18 cellular contexts compared by ENCODE assay signal in genomic region chr10:86992456-86992855, GRCh38. TPM values are rescaled to one million over a fixed set of nuclear protein-coding genes. Genes with fewer than 3 reads are reported as not detected.
DNase-seq lines count a peak whose midpoint lies in the region; ATAC-seq, FAIRE-seq and TF ChIP-seq lines count a peak whose summit lies in the region.
"Had no signal": no experiment of that assay in that cellular context is flagged by ENCODE, and none has a peak within 500 bp of the region (broad histone marks: within the 10 kb centered on the region; RNA-seq: fewer than 3 reads in every experiment).

No MANE protein-coding gene starts in this region.

- H2BK15ac ChIP-seq in H1 (ENCODE audit: low read length) = no peak overlapping the region

- DNase-seq in GM19239 (ENCODE audit: insufficient read length, low spot score) (no peak), SK-N-MC (ENCODE audit: low read depth, low spot score) (no peak), H1 (ENCODE audit: low read depth in 1 of 2, low spot score in 2 of 2) (no peak), DMS53 treated with DMSO at 0.1 percent for 48 hours (lab: John Stamatoyannopoulos, UW; ENCODE audit: unreplicated experiment) (no peak), NCI-H128 (lab: John Stamatoyannopoulos, UW; ENCODE audit: unreplicated experiment) (no peak), NCI-H1092 treated with DMSO at 0.1 percent for 48 hours (lab: John Stamatoyannopoulos, UW) (no peak)
- DNase-seq: Calu3; CD4-positive, CD25-positive, alpha-beta regulatory T cell; DMS 273 treated with DMSO at 0.1 percent for 48 hours; DMS79; EL; Karpas-422 had no signal

- H4K8ac ChIP-seq in H1 (ENCODE audit: extremely low read depth, insufficient read depth, low read length) = no peak overlapping the region

- H3K9ac ChIP-seq in SK-N-MC (ENCODE audit: insufficient read length) (no peak overlapping the region), H1 (replicated peaks in 1 of 4; ENCODE audit: extremely low read depth in 1 of 4, low read depth in 3 of 4, low read length in 3 of 4) (no peak overlapping the region)
- H3K9ac ChIP-seq: BLaER1 treated with 17β-estradiol and CSF1 and Interleukin-3, amounts not matched to agents 10 nM and 100 nM had no signal

- H4K5ac ChIP-seq in H1 (ENCODE audit: insufficient read length, low read depth, low read length) = no peak overlapping the region

- no peak overlapping the region for H2AK5ac ChIP-seq in H1 (ENCODE audit: low read depth, low read length)

- no peak overlapping the region for H2BK120ac ChIP-seq in H1 (replicated peaks; ENCODE audit: low read depth, low read length)

- no peaks in the 10 kb centered on the region for H3K4me1 ChIP-seq in H1 (replicated peaks in 1 of 4; ENCODE audit: control insufficient read depth in 3 of 4, insufficient read depth in 4 of 4, low read length in 3 of 4)
- H3K4me1 ChIP-seq: BLaER1 treated with 17β-estradiol and CSF1 and Interleukin-3, amounts not matched to agents 10 nM and 100 nM had no signal

- no peak overlapping the region for H3K23ac ChIP-seq in H1 (ENCODE audit: insufficient read length)

- H2BK12ac ChIP-seq in H1 (ENCODE audit: low read depth, low read length) = no peak overlapping the region

- H3K4me2 ChIP-seq in H1 (ENCODE audit: insufficient read depth in 1 of 2, low read depth in 2 of 2, low read length in 2 of 2) = no peak overlapping the region
- H3K4me2 ChIP-seq: BLaER1 treated with 17β-estradiol and CSF1 and Interleukin-3, amounts not matched to agents 10 nM and 100 nM had no signal

- no peak overlapping the region for H3K4ac ChIP-seq in H1 (replicated peaks; ENCODE audit: insufficient read length, low read depth, low read length)

- POLR2A ChIA-PET in H1 (lab: Charles Lee; ENCODE audit: partially characterized antibody) = no interaction called here

- no peaks in the 10 kb centered on the region for H4K20me1 ChIP-seq in H1 (replicated peaks in 1 of 2; ENCODE audit: control insufficient read depth in 1 of 2, insufficient read depth in 2 of 2, low read length in 2 of 2)
- H4K20me1 ChIP-seq: BLaER1 treated with 17β-estradiol and CSF1 and Interleukin-3, amounts not matched to agents 10 nM and 100 nM had no signal

- H3K79me2 ChIP-seq in H1 (ENCODE audit: control insufficient read depth in 1 of 2, insufficient read depth in 2 of 2, low read length in 2 of 2) = no peaks in the 10 kb centered on the region

- H3K9me3 ChIP-seq in SK-N-MC (ENCODE audit: low read depth, low read length) (no peaks in the 10 kb centered on the region), H1 (ENCODE audit: insufficient read depth in 2 of 2, low read depth in 1 of 2, low read length in 1 of 2) (no peaks in the 10 kb centered on the region)
- H3K9me3 ChIP-seq: BLaER1 treated with 17β-estradiol and CSF1 and Interleukin-3, amounts not matched to agents 10 nM and 100 nM had no signal

- H4K91ac ChIP-seq in H1 (replicated peaks; ENCODE audit: insufficient read length, low read length) = no peak overlapping the region

- H3K18ac ChIP-seq in H1 (ENCODE audit: extremely low read depth, low read length) = no peak overlapping the region

- H2BK5ac ChIP-seq in H1 (ENCODE audit: low read depth, low read length) = no peak overlapping the region

- TF ChIP-seq POLR2A in H1 (IDR thresholded peaks at IDR 0.05; ENCODE audit: control extremely low read depth in 1 of 2, low read depth in 2 of 2, low read length in 2 of 2) = no peak

- no peaks in the 10 kb centered on the region for H3K79me1 ChIP-seq in H1 (ENCODE audit: low read depth, low read length)

- no peak for TF ChIP-seq EP300 in H1 (IDR thresholded peaks at IDR 0.05; ENCODE audit: borderline replicate concordance in 1 of 2, low read depth in 2 of 2, low read length in 2 of 2)

- FAIRE-seq in GM19239 (lab: Jason Lieb, UNC) = peak; percentile 57
- peak; percentile 19 for FAIRE-seq in H1 (lab: Jason Lieb, UNC)
- FAIRE-seq: G401.6, GM12891, K562 had no signal

- no peak overlapping the region for H2BK20ac ChIP-seq in H1 (ENCODE audit: low read length)

- no peaks in the 10 kb centered on the region for H3K36me3 ChIP-seq in SK-N-MC (ENCODE audit: insufficient read depth, low read length)
- H3K36me3 ChIP-seq in H1 (ENCODE audit: control insufficient read depth in 2 of 4, insufficient read depth in 4 of 4, low read length in 3 of 4) = no peaks in the 10 kb centered on the region
- H3K36me3 ChIP-seq: BLaER1 treated with 17β-estradiol and CSF1 and Interleukin-3, amounts not matched to agents 10 nM and 100 nM had no signal

- H3K23me2 ChIP-seq in H1 (ENCODE audit: low read depth, low read length) = no peaks in the 10 kb centered on the region

- TF ChIP-seq RAD21 in H1 (IDR thresholded peaks at IDR 0.05 in 1 of 2, conservative IDR thresholded peaks at IDR 0.05 in 1 of 2; ENCODE audit: low read depth in 2 of 2, low read length in 2 of 2) = no peak

- H3K4me3 ChIP-seq in SK-N-MC (no peak overlapping the region), H1 (ENCODE audit: extremely low read depth in 1 of 4, insufficient read depth in 2 of 4, low read depth in 3 of 4, low read length in 4 of 4) (no peak overlapping the region)
- H3K4me3 ChIP-seq: BLaER1 treated with 17β-estradiol and CSF1 and Interleukin-3, amounts not matched to agents 10 nM and 100 nM; K562 had no signal

- no peak overlapping the region for H3K56ac ChIP-seq in H1 (replicated peaks; ENCODE audit: insufficient read length, low read depth, low read length)

- H2AFZ ChIP-seq in H1 (ENCODE audit: low read length) = no peak overlapping the region

- H3K27ac ChIP-seq in SK-N-MC = 0 out of 2 replicates have a peak overlapping the region, but pooled peaks have one; percentile 42
- H3K27ac ChIP-seq in H1 (ENCODE audit: low read depth, low read length) = no peak overlapping the region
- H3K27ac ChIP-seq: BLaER1 treated with 17β-estradiol and CSF1 and Interleukin-3, amounts not matched to agents 10 nM and 100 nM had no signal

- CTCF ChIA-PET in H1 (lab: Charles Lee; ENCODE audit: partially characterized antibody) = interaction anchor here (1.3 to 2.1 kb wide), 2 partner anchors 18 to 47 kb away, joined by 3 to 11 read pairs; no protein-coding TSS in a partner anchor

- no peaks in the 10 kb centered on the region for H3K27me3 ChIP-seq in H1 (replicated peaks in 1 of 4; ENCODE audit: control insufficient read depth in 3 of 4, extremely low read depth in 1 of 4, insufficient read depth in 3 of 4, low read length in 3 of 4)
- H3K27me3 ChIP-seq: BLaER1 treated with 17β-estradiol and CSF1 and Interleukin-3, amounts not matched to agents 10 nM and 100 nM had no signal

- ATAC-seq in HG03354 (IDR thresholded peaks at IDR 0.05; ENCODE audit: poor library complexity, severe bottlenecking, unreplicated experiment) = no peak
- ATAC-seq: K562 had no signal

- no peak overlapping the region for H3K14ac ChIP-seq in H1 (ENCODE audit: insufficient read length)

- no peak for TF ChIP-seq CTCF in H1 (IDR thresholded peaks at IDR 0.05; ENCODE audit: control extremely low read depth in 1 of 3, insufficient read depth in 1 of 3, low read depth in 1 of 3, low read length in 3 of 3)

TF ChIP-seq in H1, 55 proteins besides CTCF, POLR2A, EP300 and RAD21:
- TF ChIP-seq CBX5 (IDR thresholded peaks at IDR 0.05; ENCODE audit: low read depth, low read length) = no peak
- no peak for TF ChIP-seq GABPA (IDR thresholded peaks at IDR 0.05; ENCODE audit: borderline replicate concordance, insufficient read depth, low read length)
- TF ChIP-seq ASH2L (IDR thresholded peaks at IDR 0.05; ENCODE audit: low read length) = no peak
TF ChIP-seq in H1: peak in this region for 0.

RNA-seq across cellular contexts. Expression of gene ADIRF, which starts 24.2 kb away (rescaled TPM):
- not detected in 2 replicates for total RNA-seq in H1 (2021; fragmentation: NEBNext Ultra II Directional; extraction: Animal tissue kit (Norgen Biotek cat#: 25700))
- not detected in 2 replicates for polyA plus RNA-seq in H1 (2011; rRNA removed)
- not detected for polyA plus RNA-seq in H1 (2011; cell fraction: cytosol; rRNA removed)
- not detected for polyA plus RNA-seq in H1 (2011; cell fraction: nucleus; rRNA removed)
- not detected in 4 replicates for polyA plus RNA-seq in H1 (2012, experiment 1 of 2)
- polyA plus RNA-seq in H1 (2012, experiment 2 of 2) = not detected
- polyA plus RNA-seq in H1 (2013, experiment 1 of 2) = 0.08 TPM
- polyA plus RNA-seq in H1 (2013, experiment 2 of 2) = 0.20 TPM
- polyA minus RNA-seq in H1 (2011; rRNA and poly(A)+ RNA removed) = not detected in 2 replicates
- polyA minus RNA-seq in H1 (2011; cell fraction: cytosol; rRNA and poly(A)+ RNA removed) = not detected
- polyA minus RNA-seq in H1 (2011; cell fraction: nucleus; rRNA and poly(A)+ RNA removed) = not detected
- total RNA-seq: A673; Calu3; CD4-positive, CD25-positive, alpha-beta regulatory T cell; K562 had no signal

RNA-seq across cellular contexts. Expression of gene FAM25A, which starts 27.6 kb away (rescaled TPM):
- total RNA-seq in H1 (2021; fragmentation: NEBNext Ultra II Directional; extraction: Animal tissue kit (Norgen Biotek cat#: 25700)) = not detected in 2 replicates
- polyA plus RNA-seq in H1 (2011; rRNA removed) = not detected in 2 replicates
- not detected for polyA plus RNA-seq in H1 (2011; cell fraction: cytosol; rRNA removed)
- not detected for polyA plus RNA-seq in H1 (2011; cell fraction: nucleus; rRNA removed)
- not detected in 4 replicates for polyA plus RNA-seq in H1 (2012, experiment 1 of 2)
- not detected for polyA plus RNA-seq in H1 (2012, experiment 2 of 2)
- not detected for polyA plus RNA-seq in H1 (2013, experiment 1 of 2)
- not detected for polyA plus RNA-seq in H1 (2013, experiment 2 of 2)
- not detected in 2 replicates for polyA minus RNA-seq in H1 (2011; rRNA and poly(A)+ RNA removed)
- polyA minus RNA-seq in H1 (2011; cell fraction: cytosol; rRNA and poly(A)+ RNA removed) = not detected
- polyA minus RNA-seq in H1 (2011; cell fraction: nucleus; rRNA and poly(A)+ RNA removed) = not detected
- total RNA-seq: A673; Calu3; CD4-positive, CD25-positive, alpha-beta regulatory T cell; K562 had no signal
- polyA plus RNA-seq: CD4-positive, CD25-positive, alpha-beta regulatory T cell; K562 had no signal

RNA-seq across cellular contexts. Expression of gene SNCG, which starts 34.1 kb away (rescaled TPM):
- total RNA-seq in H1 (2021; fragmentation: NEBNext Ultra II Directional; extraction: Animal tissue kit (Norgen Biotek cat#: 25700)) = 4.4 and 4.8 TPM in 2 replicates
- 12.2 and 14.6 TPM in 2 replicates for polyA plus RNA-seq in H1 (2011; rRNA removed)
- polyA plus RNA-seq in H1 (2011; cell fraction: cytosol; rRNA removed) = 22.4 TPM
- polyA plus RNA-seq in H1 (2011; cell fraction: nucleus; rRNA removed) = 13.2 TPM
- polyA plus RNA-seq in H1 (2012, experiment 1 of 2) = 6.8 to 14.9 TPM (median 10.7 TPM) in 4 replicates
- polyA plus RNA-seq in H1 (2012, experiment 2 of 2) = 8.0 TPM
- 6.2 TPM for polyA plus RNA-seq in H1 (2013, experiment 1 of 2)
- 5.9 TPM for polyA plus RNA-seq in H1 (2013, experiment 2 of 2)
- 0.88 and 3.1 TPM in 2 replicates for polyA minus RNA-seq in H1 (2011; rRNA and poly(A)+ RNA removed)
- polyA minus RNA-seq in H1 (2011; cell fraction: cytosol; rRNA and poly(A)+ RNA removed) = 3.0 TPM
- 4.1 TPM for polyA minus RNA-seq in H1 (2011; cell fraction: nucleus; rRNA and poly(A)+ RNA removed)
- total RNA-seq: A673; CD4-positive, CD25-positive, alpha-beta regulatory T cell had no signal
- polyA plus RNA-seq: CD4-positive, CD25-positive, alpha-beta regulatory T cell had no signal

RNA-seq across cellular contexts. Expression of gene MMRN2, which starts 35.0 kb away (rescaled TPM):
- 0.96 and 1.2 TPM in 2 replicates for total RNA-seq in H1 (2021; fragmentation: NEBNext Ultra II Directional; extraction: Animal tissue kit (Norgen Biotek cat#: 25700))
- polyA plus RNA-seq in H1 (2011; rRNA removed) = 1.1 and 1.2 TPM in 2 replicates
- polyA plus RNA-seq in H1 (2011; cell fraction: cytosol; rRNA removed) = 3.0 TPM
- polyA plus RNA-seq in H1 (2011; cell fraction: nucleus; rRNA removed) = 2.9 TPM
- polyA plus RNA-seq in H1 (2012, experiment 1 of 2) = 0.52 to 2.5 TPM (median 2.0 TPM) in 4 replicates
- 0.93 TPM for polyA plus RNA-seq in H1 (2012, experiment 2 of 2)
- polyA plus RNA-seq in H1 (2013, experiment 1 of 2) = 2.1 TPM
- polyA plus RNA-seq in H1 (2013, experiment 2 of 2) = 1.8 TPM
- polyA minus RNA-seq in H1 (2011; rRNA and poly(A)+ RNA removed) = 2.3 and 2.7 TPM in 2 replicates
- 1.1 TPM for polyA minus RNA-seq in H1 (2011; cell fraction: cytosol; rRNA and poly(A)+ RNA removed)
- polyA minus RNA-seq in H1 (2011; cell fraction: nucleus; rRNA and poly(A)+ RNA removed) = 1.4 TPM
- total RNA-seq: A673, Calu3 had no signal
